10 cellular contexts compared by ENCODE assay signal in the genomic region with DNA sequence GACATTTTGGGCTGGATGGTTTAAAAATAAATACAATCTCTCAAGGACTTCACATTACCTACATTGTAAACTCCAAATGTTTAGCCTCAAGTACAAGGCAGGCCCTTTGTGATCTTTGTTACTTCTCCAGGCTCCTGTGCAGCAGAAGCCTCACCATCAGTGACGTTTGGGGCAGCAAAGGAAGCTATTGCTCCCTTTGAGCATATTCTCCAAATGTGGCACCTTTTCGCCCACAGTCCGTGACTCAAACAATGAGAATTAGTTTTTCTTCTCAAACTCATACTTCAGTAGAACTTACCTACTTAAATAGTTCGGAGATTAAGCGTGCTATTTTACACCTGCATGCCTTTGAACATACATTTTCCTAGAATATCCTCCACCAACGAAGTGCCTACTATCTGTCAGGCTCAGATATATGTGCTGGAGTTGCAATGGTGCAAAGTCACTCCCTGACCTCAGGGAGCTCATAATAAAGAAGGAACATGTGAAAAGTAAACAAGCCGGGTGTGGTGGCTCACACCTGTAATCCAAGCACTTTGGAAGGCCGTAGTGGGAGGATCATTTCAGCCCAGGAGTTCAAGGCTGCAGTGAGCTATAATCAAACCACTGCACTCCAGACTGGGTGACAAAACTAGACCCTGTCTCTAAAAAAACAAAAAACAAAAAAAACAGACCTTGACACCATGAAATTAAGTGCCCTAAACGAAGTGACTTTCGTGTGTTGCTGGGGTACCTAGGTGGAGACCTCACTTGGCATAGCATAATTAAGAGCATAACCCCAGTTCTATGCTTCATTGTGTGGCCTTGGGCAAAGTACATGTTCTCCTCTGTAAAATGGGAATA. TPM values are rescaled to one million over a fixed set of nuclear protein-coding genes. Genes with fewer than 3 reads are reported as not detected.
DNase-seq lines count a peak whose midpoint lies in the region; ATAC-seq, FAIRE-seq and TF ChIP-seq lines count a peak whose summit lies in the region.
"Had no signal": no experiment of that assay in that cellular context is flagged by ENCODE, and none has a peak within 500 bp of the region (broad histone marks: within the 10 kb centered on the region; RNA-seq: fewer than 3 reads in every experiment).

No MANE protein-coding gene starts in this region.

- H3K9me3 ChIP-seq in NT2/D1 (ENCODE audit: insufficient read depth, low read length) (no peaks in the 10 kb centered on the region), H1 (ENCODE audit: insufficient read depth in 2 of 2, low read depth in 1 of 2, low read length in 1 of 2) (no peaks in the 10 kb centered on the region), osteoblast (ENCODE audit: low read depth, low read length) (no peaks in the 10 kb centered on the region)

- H2BK15ac ChIP-seq in H1 (ENCODE audit: low read length) = no peak overlapping the region

- no peak for TF ChIP-seq POLR2A in H1 (IDR thresholded peaks at IDR 0.05; ENCODE audit: control extremely low read depth in 1 of 2, low read depth in 2 of 2, low read length in 2 of 2)

- peak overlapping the region in 1 of 7 donors; percentile 90 for H3K27ac Mint-ChIP-seq in CD14-positive monocyte

- H3K9me3 Mint-ChIP-seq in CD14-positive monocyte = peaks cover 0 to 3% (median 0%) of the 10 kb centered on the region in 7 donors

- CTCF ChIA-PET in H1 (lab: Charles Lee; ENCODE audit: partially characterized antibody) = interaction anchor here (1.1 to 5.9 kb wide), 5 partner anchors 8 to 579 kb away, joined by 3 to 49 read pairs (median 4); no protein-coding TSS in a partner anchor

- peaks cover 22% of the 10 kb centered on the region for H3K23me2 ChIP-seq in H1 (ENCODE audit: low read depth, low read length)

- no peak overlapping the region for H3K23ac ChIP-seq in H1 (ENCODE audit: insufficient read length)

- H3K4me1 Mint-ChIP-seq in CD14-positive monocyte = peaks cover 39% of the 10 kb centered on the region

- H3K14ac ChIP-seq in H1 (ENCODE audit: insufficient read length) = no peak overlapping the region

- H2AFZ ChIP-seq in H1 (ENCODE audit: low read length) (0 out of 2 replicates have a peak overlapping the region, but pooled peaks have one; percentile 8), osteoblast (ENCODE audit: low read length) (peak overlapping the region; percentile 97)

- H4K20me1 ChIP-seq in H1 (replicated peaks in 1 of 2; ENCODE audit: control insufficient read depth in 1 of 2, insufficient read depth in 2 of 2, low read length in 2 of 2) (peaks cover 0 to 3% of the 10 kb centered on the region in 2 experiments), osteoblast (ENCODE audit: insufficient read depth, low read length) (peaks cover 13% of the 10 kb centered on the region)

- H3K79me1 ChIP-seq in H1 (ENCODE audit: low read depth, low read length) = peaks cover 7% of the 10 kb centered on the region

- peaks cover 0 to 3% (median 3%) of the 10 kb centered on the region in 3 donors for H3K27me3 Mint-ChIP-seq in CD14-positive monocyte (ENCODE audit: low read depth in 3 of 3)

- FAIRE-seq in H1 (lab: Jason Lieb, UNC) = no peak

- H3K4me1 ChIP-seq in NT2/D1 (ENCODE audit: insufficient read depth, insufficient read length) = no peaks in the 10 kb centered on the region
- H3K4me1 ChIP-seq in H1 (replicated peaks in 1 of 4; ENCODE audit: control insufficient read depth in 3 of 4, insufficient read depth in 4 of 4, low read length in 3 of 4) = peaks cover 5 to 9% (median 9%) of the 10 kb centered on the region in 4 experiments; a peak in 6 of 7 replicates
- peaks cover 33% of the 10 kb centered on the region for H3K4me1 ChIP-seq in osteoblast (ENCODE audit: insufficient read depth, low read length)

- H3K36me3 Mint-ChIP-seq in CD14-positive monocyte = peaks cover 22 to 23% of the 10 kb centered on the region in 2 donors

- no peak overlapping the region for H2BK20ac ChIP-seq in H1 (ENCODE audit: low read length)

- H3K4ac ChIP-seq in H1 (replicated peaks; ENCODE audit: insufficient read length, low read depth, low read length) = no peak overlapping the region

- H4K8ac ChIP-seq in H1 (ENCODE audit: extremely low read depth, insufficient read depth, low read length) = no peak overlapping the region

- H4K5ac ChIP-seq in H1 (ENCODE audit: insufficient read length, low read depth, low read length) = peak overlapping the region; percentile 25

- H3K4me2 ChIP-seq in H1 (ENCODE audit: insufficient read depth in 1 of 2, low read depth in 2 of 2, low read length in 2 of 2) (peak overlapping the region; percentile 72 to 86), osteoblast (ENCODE audit: insufficient read depth, low read length) (peak overlapping the region; percentile 97)

- no peak overlapping the region for H4K91ac ChIP-seq in H1 (replicated peaks; ENCODE audit: insufficient read length, low read length)

- 0 out of 2 replicates have a peak overlapping the region, but pooled peaks have one; percentile 69 for H2BK5ac ChIP-seq in H1 (ENCODE audit: low read depth, low read length)

- H3K36me3 ChIP-seq in NT2/D1 (ENCODE audit: insufficient read depth, insufficient read length, low read length) = peaks cover 30% of the 10 kb centered on the region
- peaks cover 10 to 19% (median 15%) of the 10 kb centered on the region in 4 experiments; a peak in 7 of 8 replicates for H3K36me3 ChIP-seq in H1 (ENCODE audit: control insufficient read depth in 2 of 4, insufficient read depth in 4 of 4, low read length in 3 of 4)
- H3K36me3 ChIP-seq in osteoblast (ENCODE audit: insufficient read depth, low read length) = peaks cover 18% of the 10 kb centered on the region

- no peak for TF ChIP-seq EP300 in H1 (IDR thresholded peaks at IDR 0.05; ENCODE audit: borderline replicate concordance in 1 of 2, low read depth in 2 of 2, low read length in 2 of 2)

- peak overlapping the region; percentile 93 to 96 for H3K4me3 Mint-ChIP-seq in CD14-positive monocyte

- POLR2A ChIA-PET in H1 (lab: Charles Lee; ENCODE audit: partially characterized antibody) = interaction anchor here (1.0 to 2.0 kb wide), 9 partner anchors 8 to 167 kb away, joined by 3 to 9 read pairs (median 4); no protein-coding TSS in a partner anchor

- H3K18ac ChIP-seq in H1 (ENCODE audit: extremely low read depth, low read length) = no peak overlapping the region

- H3K79me2 ChIP-seq in H1 (ENCODE audit: control insufficient read depth in 1 of 2, insufficient read depth in 2 of 2, low read length in 2 of 2) (peaks cover under 1 to 25% of the 10 kb centered on the region in 2 experiments; a peak in 3 of 4 replicates), osteoblast (ENCODE audit: insufficient read depth, low read length) (peaks cover 43% of the 10 kb centered on the region)

- intact Hi-C loops in CD14-positive monocyte (cut with micrococcal nuclease) = loop anchor here in 1 of 2 donors (5.0 to 10.0 kb wide), 2 partner anchors 119 to 287 kb away; a partner anchor contains a TSS

- ATAC-seq in GM21515 (IDR thresholded peaks at IDR 0.05; ENCODE audit: unreplicated experiment) (no peak), HG03565 (IDR thresholded peaks at IDR 0.05; ENCODE audit: unreplicated experiment) (no peak)

- H3K4me3 ChIP-seq in NT2/D1 (ENCODE audit: insufficient read length, low read depth) = peak overlapping the region; percentile 59
- peak overlapping the region; percentile 66 to 95 (median 90) for H3K4me3 ChIP-seq in H1 (ENCODE audit: extremely low read depth in 1 of 4, insufficient read depth in 2 of 4, low read depth in 3 of 4, low read length in 4 of 4)
- H3K4me3 ChIP-seq in osteoblast (ENCODE audit: insufficient read depth, low read length) = peak overlapping the region; percentile 90

- H3K9ac ChIP-seq in NT2/D1 (ENCODE audit: insufficient read length, low read depth) (peak overlapping the region; percentile 74), H1 (replicated peaks in 1 of 4; ENCODE audit: extremely low read depth in 1 of 4, low read depth in 3 of 4, low read length in 3 of 4) (peak overlapping the region in 3 of 4 experiments; percentile 3 to 75 (median 44); a peak in 6 of 7 replicates)

- no peak overlapping the region for H2AK5ac ChIP-seq in H1 (ENCODE audit: low read depth, low read length)

- H2BK120ac ChIP-seq in H1 (replicated peaks; ENCODE audit: low read depth, low read length) = no peak overlapping the region

- no peak for TF ChIP-seq CTCF in CD14-positive monocyte (IDR thresholded peaks at IDR 0.05)
- TF ChIP-seq CTCF in H1 (IDR thresholded peaks at IDR 0.05; ENCODE audit: control extremely low read depth in 1 of 3, insufficient read depth in 1 of 3, low read depth in 1 of 3, low read length in 3 of 3) = no peak
- no peak for TF ChIP-seq CTCF in osteoblast (IDR thresholded peaks at IDR 0.05; ENCODE audit: extremely low read depth, low read depth, low read length)

- H2BK12ac ChIP-seq in H1 (ENCODE audit: low read depth, low read length) = no peak overlapping the region

- no peak overlapping the region for H3K56ac ChIP-seq in H1 (replicated peaks; ENCODE audit: insufficient read length, low read depth, low read length)

- H3K27me3 ChIP-seq in NT2/D1 (ENCODE audit: insufficient read depth, insufficient read length) (no peaks in the 10 kb centered on the region), H1 (replicated peaks in 1 of 4; ENCODE audit: control insufficient read depth in 3 of 4, extremely low read depth in 1 of 4, insufficient read depth in 3 of 4, low read length in 3 of 4) (no peaks in the 10 kb centered on the region), osteoblast (ENCODE audit: insufficient read depth, low read length) (no peaks in the 10 kb centered on the region)

- H3K27ac ChIP-seq in H1 (ENCODE audit: low read depth, low read length) = no peak overlapping the region; the same call in 1 of the 2 replicates
- H3K27ac ChIP-seq in osteoblast (ENCODE audit: low read depth, low read length) = peak overlapping the region; percentile 65

- TF ChIP-seq RAD21 in H1 (IDR thresholded peaks at IDR 0.05 in 1 of 2, conservative IDR thresholded peaks at IDR 0.05 in 1 of 2; ENCODE audit: low read depth in 2 of 2, low read length in 2 of 2) = no peak

- DNase-seq in CD14-positive monocyte (ENCODE audit: low spot score) = no peak
- DNase-seq in NT2/D1 (ENCODE audit: low read depth, low spot score) = no peak
- no peak for DNase-seq in H1 (ENCODE audit: low read depth in 1 of 2, low spot score in 2 of 2)
- DNase-seq in osteoblast (ENCODE audit: insufficient read length, low spot score, missing footprints) = peak; percentile 78
- no peak for DNase-seq in NCI-H1105 (lab: John Stamatoyannopoulos, UW)
- DNase-seq in NCI-H1694 (lab: John Stamatoyannopoulos, UW) = no peak

- 85% methylated on average over 10 of the region's 10 CpGs; no CpG with 5 or more reads in 1 of the 2 experiments for WGBS in H1 (ENCODE audit: extremely low coverage in 1 of 2, insufficient coverage in 1 of 2, insufficient read length in 1 of 2, insufficient replicate concordance in 2 of 2, low coverage in 1 of 2, low lambda C conversion rate in 2 of 2, missing lambda C conversion rate in 1 of 2), 2 experiments

RNA-seq across cellular contexts. Expression of a gene that starts 1.2 kb away (rescaled TPM):
- polyA plus RNA-seq in CD14-positive monocyte (10 to 100 TPM; 18.0 to 22.0 TPM), H1 (2011; rRNA removed) (26.4 and 28.0 TPM in 2 replicates)
- 51.0 and 55.0 TPM in 2 replicates for total RNA-seq in H1 (2021; fragmentation: NEBNext Ultra II Directional; extraction: Animal tissue kit (Norgen Biotek cat#: 25700))
- 37.0 TPM for polyA plus RNA-seq in H1 (2011; cell fraction: cytosol; rRNA removed)
- 35.9 TPM for polyA plus RNA-seq in H1 (2011; cell fraction: nucleus; rRNA removed)
- 39.3 to 51.3 TPM (median 45.8 TPM) in 4 replicates for polyA plus RNA-seq in H1 (2012, experiment 1 of 2)
- 32.1 TPM for polyA plus RNA-seq in H1 (2012, experiment 2 of 2)
- 25.2 TPM for polyA plus RNA-seq in H1 (2013, experiment 1 of 2)
- polyA plus RNA-seq in H1 (2013, experiment 2 of 2) = 22.6 TPM
- polyA minus RNA-seq in H1 (2011; rRNA and poly(A)+ RNA removed) = 48.3 and 59.3 TPM in 2 replicates
- polyA minus RNA-seq in H1 (2011; cell fraction: cytosol; rRNA and poly(A)+ RNA removed) = 20.2 TPM
- polyA minus RNA-seq in H1 (2011; cell fraction: nucleus; rRNA and poly(A)+ RNA removed) = 23.9 TPM
- 55.1 and 65.9 TPM in 2 replicates for total RNA-seq in osteoblast

RNA-seq across cellular contexts. Expression of a gene that starts 4.0 kb away (rescaled TPM):
- 10 to 100 TPM; 34.4 to 36.0 TPM for polyA plus RNA-seq in CD14-positive monocyte
- 20.6 and 20.8 TPM in 2 replicates for total RNA-seq in H1 (2021; fragmentation: NEBNext Ultra II Directional; extraction: Animal tissue kit (Norgen Biotek cat#: 25700))
- polyA plus RNA-seq in H1 (2011; rRNA removed) = 14.4 and 20.0 TPM in 2 replicates
- 14.8 TPM for polyA plus RNA-seq in H1 (2011; cell fraction: cytosol; rRNA removed)
- 58.8 TPM for polyA plus RNA-seq in H1 (2011; cell fraction: nucleus; rRNA removed)
- polyA plus RNA-seq in H1 (2012, experiment 1 of 2) = 9.2 to 13.6 TPM (median 11.2 TPM) in 4 replicates
- 11.2 TPM for polyA plus RNA-seq in H1 (2012, experiment 2 of 2)
- 18.0 TPM for polyA plus RNA-seq in H1 (2013, experiment 1 of 2)
- 16.2 TPM for polyA plus RNA-seq in H1 (2013, experiment 2 of 2)
- 11.1 and 11.4 TPM in 2 replicates for polyA minus RNA-seq in H1 (2011; rRNA and poly(A)+ RNA removed)
- polyA minus RNA-seq in H1 (2011; cell fraction: cytosol; rRNA and poly(A)+ RNA removed) = 12.2 TPM
- 30.6 TPM for polyA minus RNA-seq in H1 (2011; cell fraction: nucleus; rRNA and poly(A)+ RNA removed)
- 77.5 and 83.2 TPM in 2 replicates for total RNA-seq in osteoblast

RNA-seq across cellular contexts. Expression of a gene that starts 18.0 kb away (rescaled TPM):
- polyA plus RNA-seq in CD14-positive monocyte = not detected
- not detected in 2 replicates for total RNA-seq in H1 (2021; fragmentation: NEBNext Ultra II Directional; extraction: Animal tissue kit (Norgen Biotek cat#: 25700))
- polyA plus RNA-seq in H1 (2011; rRNA removed) = not detected in 2 replicates
- polyA plus RNA-seq in H1 (2011; cell fraction: cytosol; rRNA removed) = not detected
- not detected for polyA plus RNA-seq in H1 (2011; cell fraction: nucleus; rRNA removed)
- not detected in 4 replicates for polyA plus RNA-seq in H1 (2012, experiment 1 of 2)
- polyA plus RNA-seq in H1 (2012, experiment 2 of 2) = not detected
- polyA plus RNA-seq in H1 (2013, experiment 1 of 2) = not detected
- not detected for polyA plus RNA-seq in H1 (2013, experiment 2 of 2)
- not detected in 2 replicates for polyA minus RNA-seq in H1 (2011; rRNA and poly(A)+ RNA removed)
- polyA minus RNA-seq in H1 (2011; cell fraction: cytosol; rRNA and poly(A)+ RNA removed) = not detected
- 2.0 TPM for polyA minus RNA-seq in H1 (2011; cell fraction: nucleus; rRNA and poly(A)+ RNA removed)
- not detected in 2 replicates for total RNA-seq in osteoblast
- total RNA-seq: pulmonary artery endothelial cell had no signal

RNA-seq across cellular contexts. Expression of a gene that starts 20.2 kb away (rescaled TPM):
- 100 to 1,000 TPM; 104 to 112 TPM for polyA plus RNA-seq in CD14-positive monocyte
- 3.0 and 4.6 TPM in 2 replicates for total RNA-seq in H1 (2021; fragmentation: NEBNext Ultra II Directional; extraction: Animal tissue kit (Norgen Biotek cat#: 25700))
- polyA plus RNA-seq in H1 (2011; rRNA removed) = 5.6 and 6.2 TPM in 2 replicates
- polyA plus RNA-seq in H1 (2011; cell fraction: cytosol; rRNA removed) = 4.5 TPM
- polyA plus RNA-seq in H1 (2011; cell fraction: nucleus; rRNA removed) = 15.3 TPM
- 8.3 to 10.0 TPM (median 9.5 TPM) in 4 replicates for polyA plus RNA-seq in H1 (2012, experiment 1 of 2)
- polyA plus RNA-seq in H1 (2012, experiment 2 of 2) = 7.5 TPM
- polyA plus RNA-seq in H1 (2013, experiment 1 of 2) = 3.9 TPM
- polyA plus RNA-seq in H1 (2013, experiment 2 of 2) = 4.3 TPM
- polyA minus RNA-seq in H1 (2011; rRNA and poly(A)+ RNA removed) = 1.6 and 2.0 TPM in 2 replicates
- 2.9 TPM for polyA minus RNA-seq in H1 (2011; cell fraction: cytosol; rRNA and poly(A)+ RNA removed)
- polyA minus RNA-seq in H1 (2011; cell fraction: nucleus; rRNA and poly(A)+ RNA removed) = 3.2 TPM
- total RNA-seq in osteoblast = 37.4 and 40.2 TPM in 2 replicates

RNA-seq across cellular contexts. Expression of a gene that starts 41.2 kb away (rescaled TPM):
- polyA plus RNA-seq in CD14-positive monocyte (not detected), H1 (2011; rRNA removed) (not detected in 2 replicates)
- total RNA-seq in H1 (2021; fragmentation: NEBNext Ultra II Directional; extraction: Animal tissue kit (Norgen Biotek cat#: 25700)) = not detected in 2 replicates
- not detected for polyA plus RNA-seq in H1 (2011; cell fraction: cytosol; rRNA removed)
- not detected for polyA plus RNA-seq in H1 (2011; cell fraction: nucleus; rRNA removed)
- polyA plus RNA-seq in H1 (2012, experiment 1 of 2) = not detected in 4 replicates
- polyA plus RNA-seq in H1 (2012, experiment 2 of 2) = not detected
- not detected for polyA plus RNA-seq in H1 (2013, experiment 1 of 2)
- not detected for polyA plus RNA-seq in H1 (2013, experiment 2 of 2)
- not detected in 2 replicates for polyA minus RNA-seq in H1 (2011; rRNA and poly(A)+ RNA removed)
- polyA minus RNA-seq in H1 (2011; cell fraction: cytosol; rRNA and poly(A)+ RNA removed) = not detected
- not detected for polyA minus RNA-seq in H1 (2011; cell fraction: nucleus; rRNA and poly(A)+ RNA removed)
- not detected in 2 replicates for total RNA-seq in osteoblast
- total RNA-seq: pulmonary artery endothelial cell; T-helper 2 cell treated with Interferon-gamma antibody and Interleukin-4, amounts not matched to agents 100 ng/mL and 5 ng/mL, for 36 hours had no signal
